Comparison of ENCODE assay signal across 9 cellular contexts in genomic region chr2:1730047-1730937, GRCh38. TPM values are rescaled to one million over a fixed set of nuclear protein-coding genes. Genes with fewer than 3 reads are reported as not detected.
A peak's percentile ranks its signal among the peaks of the same experiment; 100 is the strongest.
DNase-seq lines count a peak whose midpoint lies in the region; ATAC-seq, FAIRE-seq and TF ChIP-seq lines count a peak whose summit lies in the region.
"Had no signal": no experiment of that assay in that cellular context is flagged by ENCODE, and none has a peak within 500 bp of the region (broad histone marks: within the 10 kb centered on the region; RNA-seq: fewer than 3 reads in every experiment).

No MANE protein-coding gene starts in this region.

- TF ChIP-seq CTCF in IMR-90 (conservative IDR thresholded peaks at IDR 0.05; ENCODE audit: low read depth, low read length) (no peak), cardiac fibroblast (IDR thresholded peaks at IDR 0.05; ENCODE audit: low read depth, low read length) (no peak), kidney (IDR thresholded peaks at IDR 0.05; ENCODE audit: borderline replicate concordance, extremely low read depth, insufficient read depth) (no peak)

- H2AK9ac ChIP-seq in IMR-90 (replicated peaks; ENCODE audit: low read depth, low read length, poor library complexity), result peak overlapping the region; percentile 57

- dilution Hi-C loops in IMR-90 (cut with HindIII; ENCODE audit: low sequenced_read_pairs, unreplicated experiment), result no loop called here

- peaks cover 23% of the 10 kb centered on the region for H3K9me1 ChIP-seq in IMR-90 (ENCODE audit: insufficient read depth, low read length)

- no TSS peak for BruUV-seq in IMR-90 (replicated peaks; lab: Mats Ljungman, UMichigan)

- H3K23ac ChIP-seq in IMR-90 (ENCODE audit: low read depth, low read length), result peak overlapping the region; percentile 93

- intact Hi-C loops in IMR-90 (cut with micrococcal nuclease) (loop anchor here (1.0 kb wide), 1 partner anchor 55 kb away; no protein-coding TSS in a partner anchor), kidney (cut with DNase I) (no loop called here)

- H3K18ac ChIP-seq in IMR-90 (ENCODE audit: low read depth, low read length), result peak overlapping the region; percentile 89

- CTCF ChIA-PET in IMR-90 (lab: Yijun Ruan, JAX), result interaction anchor here (0.7 to 2.4 kb wide), 6 partner anchors 21 to 125 kb away, joined by 3 to 7 read pairs (median 3); no protein-coding TSS in a partner anchor

- H3K14ac ChIP-seq in IMR-90 (replicated peaks; ENCODE audit: low read depth, low read length), result peak overlapping the region; percentile 78; the same call in 1 of the 2 replicates

- H3K27me3 ChIP-seq in IMR-90 (ENCODE audit: control insufficient read depth, insufficient read depth, low read length) (no peaks in the 10 kb centered on the region), subcutaneous abdominal adipose tissue (ENCODE audit: control insufficient read depth in 5 of 5, insufficient read depth in 4 of 5, low read length in 5 of 5) (no peaks in the 10 kb centered on the region)

- H3K36me3 ChIP-seq in IMR-90 (ENCODE audit: control insufficient read depth, insufficient read depth, low read length) (peaks cover 3% of the 10 kb centered on the region; the same call in 1 of the 2 replicates), kidney (ENCODE audit: control insufficient read depth in 1 of 2, insufficient read depth in 2 of 2, low read length in 2 of 2) (no peaks in the 10 kb centered on the region), subcutaneous abdominal adipose tissue (ENCODE audit: control insufficient read depth in 5 of 5, insufficient read depth in 5 of 5, low read length in 5 of 5) (no peaks in the 10 kb centered on the region)

- peak; percentile 38; the same call in 1 of the 2 replicates for TF ChIP-seq POLR2A in IMR-90 (IDR thresholded peaks at IDR 0.05; ENCODE audit: low read depth, low read length)

- no peak for TF ChIP-seq RAD21 in IMR-90 (IDR thresholded peaks at IDR 0.05; ENCODE audit: low read length)

- in situ Hi-C loops in IMR-90 (cut with MboI; ENCODE audit: low sequenced_read_pairs), result no loop called here

- peak overlapping the region; percentile 98 for H3K4ac ChIP-seq in IMR-90 (ENCODE audit: low read depth, low read length)

- peak overlapping the region; percentile 84 for H4K5ac ChIP-seq in IMR-90 (ENCODE audit: low read depth, low read length)

- H3K27ac ChIP-seq in IMR-90 (ENCODE audit: insufficient read depth, low read length) (peak overlapping the region; percentile 99), kidney (ENCODE audit: low read depth in 2 of 2, low read length in 2 of 2) (peak overlapping the region; percentile 60 to 78), subcutaneous abdominal adipose tissue (ENCODE audit: low read depth, low read length) (peak overlapping the region; percentile 98)

- H2BK15ac ChIP-seq in IMR-90 (ENCODE audit: low read depth, low read length), result peak overlapping the region; percentile 1; the same call in 1 of the 3 replicates

- POLR2A ChIA-PET in IMR-90 (lab: Charles Lee; ENCODE audit: unreplicated experiment), result interaction anchor here (0.5 to 0.8 kb wide), 3 partner anchors 9 to 12 kb away, joined by 3 read pairs; no protein-coding TSS in a partner anchor

- peaks cover 4 to 39% of the 10 kb centered on the region in 2 experiments; a peak in 3 of 4 replicates for H3K79me1 ChIP-seq in IMR-90 (ENCODE audit: low read depth in 1 of 2, low read length in 2 of 2)

- peak overlapping the region; percentile 78 for H3K4me2 ChIP-seq in IMR-90 (ENCODE audit: low read depth, low read length)

- peak overlapping the region; percentile 13 to 59; a peak in 3 of 4 replicates for H4K8ac ChIP-seq in IMR-90 (ENCODE audit: low read depth in 2 of 2, low read length in 2 of 2)

- H4K91ac ChIP-seq in IMR-90 (ENCODE audit: insufficient read depth, low read depth, low read length), result peak overlapping the region; percentile 94

- H3K56ac ChIP-seq in IMR-90 (ENCODE audit: extremely low read depth, insufficient read depth, low read length), result peak overlapping the region; percentile 93

- peak overlapping the region; percentile 94 for H2BK5ac ChIP-seq in IMR-90 (ENCODE audit: low read depth, low read length, poor library complexity, severe bottlenecking)

- H3K4me3 ChIP-seq in IMR-90 (ENCODE audit: insufficient read depth, low read depth, low read length) (no peak overlapping the region), cardiac fibroblast (replicated peaks in 1 of 2; ENCODE audit: low read depth in 2 of 2, low read length in 2 of 2) (peak overlapping the region in 1 of 2 donors; percentile 11), kidney (ENCODE audit: low read length in 2 of 2) (no peak overlapping the region), subcutaneous abdominal adipose tissue (ENCODE audit: low read depth in 1 of 5, low read length in 5 of 5) (peak overlapping the region in 4 of 5 donors; percentile 1 to 37 (median 32))

- H3K4me1 ChIP-seq in IMR-90 (ENCODE audit: control insufficient read depth, insufficient read depth, low read length), result peaks cover 34% of the 10 kb centered on the region
- peaks cover 9 to 12% of the 10 kb centered on the region in 2 donors for H3K4me1 ChIP-seq in kidney (ENCODE audit: control insufficient read depth in 1 of 2, insufficient read depth in 1 of 2, low read depth in 1 of 2, low read length in 2 of 2)
- H3K4me1 ChIP-seq in subcutaneous abdominal adipose tissue (ENCODE audit: control insufficient read depth in 5 of 5, insufficient read depth in 5 of 5, low read length in 5 of 5), result peaks cover 29 to 63% (median 59%) of the 10 kb centered on the region in 5 donors

- H3K9me3 ChIP-seq in IMR-90 (ENCODE audit: control insufficient read depth, insufficient read depth, low read length) (peaks cover under 1% of the 10 kb centered on the region; the same call in 1 of the 2 replicates), kidney (ENCODE audit: control insufficient read depth in 1 of 2, low read length in 2 of 2) (peaks cover 0 to 4% of the 10 kb centered on the region in 2 donors), subcutaneous abdominal adipose tissue (ENCODE audit: control insufficient read depth in 5 of 5, low read length in 5 of 5) (no peaks in the 10 kb centered on the region)

- DNase-seq in IMR-90 (peak; percentile 89), cardiac fibroblast (ENCODE audit: low read depth in 2 of 2) (peak; percentile 77 to 91), kidney (peak; percentile 75), NOMO-1 treated with dmso at 0.1 percent for 144 hours (lab: John Stamatoyannopoulos, UW; ENCODE audit: unreplicated experiment) (no peak), NCI-H2081 treated with DMSO at 0.1 percent for 48 hours (lab: John Stamatoyannopoulos, UW) (no peak)
- DNase-seq in stimulated activated CD4-positive, alpha-beta T cell treated with anti-CD3 and anti-CD28 coated beads, Interleukin-2, amount 100 ng/mL, for 48 hours, result no peak

- H2AK5ac ChIP-seq in IMR-90 (ENCODE audit: low read depth, low read length), result peak overlapping the region; percentile 84

- FAIRE-seq in kidney (lab: Jason Lieb, UNC), result no peak
- FAIRE-seq: urothelium cell line had no signal

- no CpG with 5 or more reads among the region's 10 CpGs for WGBS in IMR-90 (ENCODE audit: extremely low coverage in 2 of 2, insufficient read length in 1 of 2), 2 experiments

- H4K20me1 ChIP-seq in IMR-90 (ENCODE audit: insufficient read depth, low read length), result peaks cover 61% of the 10 kb centered on the region

- H2BK120ac ChIP-seq in IMR-90 (ENCODE audit: low read depth, low read length), result peak overlapping the region; percentile 93

- ATAC-seq in IMR-90 (ENCODE audit: low read depth) (peak; percentile 70), HG03139 (IDR thresholded peaks at IDR 0.05; ENCODE audit: unreplicated experiment) (no peak)

- no peak overlapping the region for H2AFZ ChIP-seq in IMR-90 (replicated peaks; ENCODE audit: low read length, poor library complexity)

- peak overlapping the region; percentile 23 for H3K9ac ChIP-seq in IMR-90 (ENCODE audit: low read depth, low read length)
- peak overlapping the region in 1 of 2 donors; percentile 31 for H3K9ac ChIP-seq in kidney (ENCODE audit: low read length in 2 of 2)
- H3K9ac ChIP-seq in subcutaneous abdominal adipose tissue (ENCODE audit: low read length in 5 of 5), result peak overlapping the region; percentile 11 to 78 (median 63)

- peak overlapping the region; percentile 90 for H2BK20ac ChIP-seq in IMR-90 (ENCODE audit: low read depth, low read length)

TF ChIP-seq in IMR-90, 13 proteins besides CTCF, POLR2A, EP300 and RAD21 (continues in another document):
- peak; percentile 26; the same call in 1 of the 2 replicates for TF ChIP-seq MAZ (IDR thresholded peaks at IDR 0.05; ENCODE audit: borderline replicate concordance, low read depth, low read length)
- TF ChIP-seq, protein P1, sequence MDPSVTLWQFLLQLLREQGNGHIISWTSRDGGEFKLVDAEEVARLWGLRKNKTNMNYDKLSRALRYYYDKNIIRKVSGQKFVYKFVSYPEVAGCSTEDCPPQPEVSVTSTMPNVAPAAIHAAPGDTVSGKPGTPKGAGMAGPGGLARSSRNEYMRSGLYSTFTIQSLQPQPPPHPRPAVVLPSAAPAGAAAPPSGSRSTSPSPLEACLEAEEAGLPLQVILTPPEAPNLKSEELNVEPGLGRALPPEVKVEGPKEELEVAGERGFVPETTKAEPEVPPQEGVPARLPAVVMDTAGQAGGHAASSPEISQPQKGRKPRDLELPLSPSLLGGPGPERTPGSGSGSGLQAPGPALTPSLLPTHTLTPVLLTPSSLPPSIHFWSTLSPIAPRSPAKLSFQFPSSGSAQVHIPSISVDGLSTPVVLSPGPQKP (IDR thresholded peaks at IDR 0.05; ENCODE audit: borderline replicate concordance, low read depth, low read length), result no peak
- TF ChIP-seq RCOR1 (IDR thresholded peaks at IDR 0.05; ENCODE audit: insufficient replicate concordance, low read length), result peak; percentile 13
- TF ChIP-seq CHD1 (IDR thresholded peaks at IDR 0.05; ENCODE audit: low read depth, low read length), result peak; percentile 49; the same call in 1 of the 2 replicates
- TF ChIP-seq RFX5 (IDR thresholded peaks at IDR 0.05; ENCODE audit: low read depth, low read length), result no peak
- TF ChIP-seq FOS (IDR thresholded peaks at IDR 0.05; ENCODE audit: low read depth, low read length), result 0 out of 2 replicates have a peak, but pooled peaks have one; percentile 6
- no peak for TF ChIP-seq SMC3 (IDR thresholded peaks at IDR 0.05; ENCODE audit: low read depth, low read length)
- peak; percentile 97 for TF ChIP-seq CEBPB (IDR thresholded peaks at IDR 0.05; ENCODE audit: low read depth, low read length)
- no peak; the same call in 1 of the 2 replicates for TF ChIP-seq MXI1 (IDR thresholded peaks at IDR 0.05; ENCODE audit: borderline replicate concordance, low read depth, low read length)

RNA-seq across cellular contexts. Expression of gene PXDN, which starts 14.0 kb away (rescaled TPM):
- total RNA-seq in IMR-90 (2012; rRNA removed) (148 and 153 TPM in 2 replicates), kidney (42.3 TPM)
- polyA plus RNA-seq in IMR-90 (2012; rRNA removed) (268 and 332 TPM in 2 replicates), kidney (ENCODE audit: insufficient read depth, low read depth, low replicate concordance) (4.7 TPM)
- 300 and 432 TPM in 2 replicates for polyA plus RNA-seq in IMR-90 (2012; cell fraction: cytosol; rRNA removed)
- polyA plus RNA-seq in IMR-90 (2012; cell fraction: nucleus; rRNA removed; ENCODE audit: low replicate concordance), result 369 and 399 TPM in 2 replicates

Comparison
In these comparisons a context has a peak if more than half of its experiments do, and no peak if none do; other contexts are left out.
1. DNase-seq: peak in IMR-90 (single experiment), cardiac fibroblast (2 of 2) and kidney (single experiment); none in NOMO-1 treated with dmso at 0.1 percent for 144 hours (single experiment), NCI-H2081 treated with DMSO at 0.1 percent for 48 hours (single experiment) and stimulated activated CD4-positive, alpha-beta T cell treated with anti-CD3 and anti-CD28 coated beads, Interleukin-2, amount 100 ng/mL, for 48 hours (0 of 2).
2. H3K4me3 ChIP-seq: peak in subcutaneous abdominal adipose tissue (4 of 5); none in IMR-90 (single experiment) and kidney (0 of 2).
3. Peak in every context shown above with its lines, with median percentiles within 50 percentile points of each other: H3K27ac ChIP-seq.